8 cellular contexts compared by ENCODE assay signal in genomic region chr3:141401584-141402475, GRCh38. TPM values are rescaled to one million over a fixed set of nuclear protein-coding genes. Genes with fewer than 3 reads are reported as not detected.
DNase-seq lines count a peak whose midpoint lies in the region; TF ChIP-seq lines count a peak whose summit lies in the region.

No MANE protein-coding gene starts in this region.

- DNase-seq in Daoy (ENCODE audit: low read depth) = peak; percentile 56
- DNase-seq in GM20000 (ENCODE audit: low spot score) = peak; percentile 86
- DNase-seq in HL-60 (ENCODE audit: low read depth in 1 of 2, low spot score in 1 of 2) = no peak
- peak; percentile 42 for DNase-seq in activated CD4-positive, alpha-beta T cell treated with anti-CD3 and anti-CD28 coated beads for 48 hours
- DNase-seq in effector CD8-positive, alpha-beta T cell (lab: John Stamatoyannopoulos, UW) = peak; percentile 37
- peak in 1 of 2 experiments; percentile 45 for DNase-seq in mesothelial cell of epicardium (ENCODE audit: low spot score in 2 of 2, unreplicated experiment in 2 of 2)
- DNase-seq in superior temporal gyrus (ENCODE audit: extremely low spot score) = peak; percentile 72
- no peak for DNase-seq in DMS153 (lab: John Stamatoyannopoulos, UW)

- H3K9me3 Mint-ChIP-seq in mesothelial cell of epicardium = peaks cover 8% of the 10 kb centered on the region

- no peaks in the 10 kb centered on the region for H3K27me3 Mint-ChIP-seq in mesothelial cell of epicardium (ENCODE audit: low read depth)

- peaks cover 28% of the 10 kb centered on the region for H3K4me1 Mint-ChIP-seq in mesothelial cell of epicardium

- H3K27ac ChIP-seq in HL-60 (replicated peaks) = no peak overlapping the region

- peak overlapping the region; percentile 96 for H3K27ac Mint-ChIP-seq in mesothelial cell of epicardium

- H3K4me3 Mint-ChIP-seq in mesothelial cell of epicardium = peak overlapping the region; percentile 71

- peak overlapping the region; percentile 64 for H3K4me3 ChIP-seq in HL-60 (replicated peaks; ENCODE audit: insufficient read depth, low read length)

- H3K36me3 Mint-ChIP-seq in mesothelial cell of epicardium = peaks cover 35% of the 10 kb centered on the region

- H3K27me3 ChIP-seq in HL-60 (ENCODE audit: insufficient read depth, poor library complexity, severe bottlenecking) = peaks cover 35% of the 10 kb centered on the region

- TF ChIP-seq CTCF in GM20000 (IDR thresholded peaks at IDR 0.05; ENCODE audit: extremely low read depth, missing control alignments) (no peak), HL-60 (IDR thresholded peaks at IDR 0.05; ENCODE audit: insufficient read depth, low read length) (no peak), mesothelial cell of epicardium (IDR thresholded peaks at IDR 0.05; ENCODE audit: unreplicated experiment) (no peak)

RNA-seq across cellular contexts. Expression of gene ZBTB38, which starts 33.5 kb away (rescaled TPM):
- 45.6 and 55.6 TPM in 2 replicates for total RNA-seq in Daoy (2014; rRNA removed; shearing (Covaris generic))
- 44.4 to 46.7 TPM (median 46.3 TPM) in 3 replicates for total RNA-seq in mesothelial cell of epicardium

Comparison
In these comparisons a context has a peak if more than half of its experiments do, and no peak if none do; other contexts are left out.
1. DNase-seq: peak in Daoy (single experiment), GM20000 (single experiment), activated CD4-positive, alpha-beta T cell treated with anti-CD3 and anti-CD28 coated beads for 48 hours (single experiment), effector CD8-positive, alpha-beta T cell (single experiment) and superior temporal gyrus (single experiment); none in HL-60 (0 of 2) and DMS153 (single experiment).